26 cellular contexts compared by ENCODE assay signal in the genomic region with DNA sequence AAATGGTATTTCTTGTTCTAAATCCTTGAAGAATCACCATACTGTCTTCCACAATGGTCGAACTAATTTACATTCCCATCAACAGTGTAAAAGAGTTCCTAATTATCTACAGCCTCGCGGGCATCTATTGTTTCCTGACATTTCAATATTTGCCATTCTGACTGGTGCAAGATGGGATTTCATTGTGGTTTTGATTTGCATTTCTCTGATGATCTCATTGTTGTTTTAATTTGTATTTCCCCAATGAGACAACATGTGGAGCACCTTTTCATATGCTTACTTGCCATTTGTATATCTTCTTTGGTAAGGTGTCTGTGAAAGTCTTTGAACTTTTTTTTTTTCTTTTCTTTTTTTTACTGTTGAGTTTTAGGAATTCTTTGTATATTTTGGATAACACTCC.
"Had no signal": no experiment of that assay in that cellular context is flagged by ENCODE, and none has a peak within 500 bp of the region (broad histone marks: within the 10 kb centered on the region; RNA-seq: fewer than 3 reads in every experiment).

No MANE protein-coding gene starts in this region.

- H3K4me3 ChIP-seq: coronary artery, dorsolateral prefrontal cortex had no signal

- ATAC-seq: activated T-cell treated with anti-CD3 and anti-CD28 coated beads, Interleukin-2, amount 50 U/mL, for 72 hours; esophagus mucosa had no signal

- H3K36me3 ChIP-seq: brain microvascular endothelial cell had no signal

- H3K27ac ChIP-seq: brain microvascular endothelial cell, coronary artery, dorsolateral prefrontal cortex had no signal

- H3K27me3 ChIP-seq: brain microvascular endothelial cell had no signal

- DNase-seq: activated CD4-positive, alpha-beta memory T cell treated with anti-CD3 and anti-CD28 coated beads, Interleukin-2, amount 10 ng/mL, durations not matched to agents 7 days and 5 days; activated CD4-positive, alpha-beta T cell treated with anti-CD3 and anti-CD28 coated beads for 1 hour; activated CD4-positive, alpha-beta T cell treated with anti-CD3 and anti-CD28 coated beads for 4 hours; activated CD4-positive, alpha-beta T cell treated with anti-CD3 and anti-CD28 coated beads, Interleukin-2, amount 10 ng/mL, durations not matched to agents 7 days and 5 days; activated CD4-positive, alpha-beta T cell treated with anti-CD3 and anti-CD28 coated beads, Interleukin-2, amount 50 U/mL, for 4 hours; activated CD8-positive, alpha-beta memory T cell treated with anti-CD3 and anti-CD28 coated beads, Interleukin-2, amount 50 U/mL, for 48 hours; activated gamma-delta T cell treated with Interleukin-2 at 50 U/mL for 16 hours; activated naive CD4-positive, alpha-beta T cell treated with anti-CD3 and anti-CD28 coated beads, Interleukin-2, amount 50 U/mL, for 16 hours; activated naive CD4-positive, alpha-beta T cell treated with Interleukin-2 at 50 U/mL for 16 hours; activated T-cell treated with anti-CD3 and anti-CD28 coated beads for 4 hours; activated T-cell treated with anti-CD3 and anti-CD28 coated beads, Interleukin-2, amount 50 U/mL, for 24 hours; activated T-cell treated with anti-CD3 and anti-CD28 coated beads, Interleukin-2, amount 50 U/mL, for 72 hours; amniotic stem cell; anterior cingulate cortex; brain microvascular endothelial cell; dorsolateral prefrontal cortex; effector memory CD4-positive, alpha-beta T cell; endodermal cell; foreskin fibroblast; head of caudate nucleus; T-helper 2 cell had no signal

- FAIRE-seq: astrocyte, bronchial epithelial cell, frontal cortex had no signal
